ENCODE assay signal across 1 cellular context in the genomic region with DNA sequence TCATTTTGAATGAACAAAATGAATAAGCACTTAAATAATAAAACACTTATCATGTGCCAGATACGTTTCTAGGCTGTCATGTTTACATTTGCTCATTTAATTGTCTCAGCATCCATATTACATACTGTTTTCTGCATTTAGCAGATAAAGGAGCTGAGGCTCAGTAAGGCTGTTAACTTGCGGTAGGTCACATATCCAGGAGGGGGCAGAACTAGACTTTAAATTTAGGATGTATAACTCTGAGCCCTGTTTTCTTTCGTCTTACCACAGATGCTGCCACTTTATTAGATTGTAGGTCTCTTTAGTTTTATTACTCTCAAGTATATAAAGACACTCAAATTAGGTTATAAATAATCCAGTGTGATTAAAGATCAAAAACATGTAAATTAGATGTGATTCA.
TF ChIP-seq lines count a peak whose summit lies in the region.

No MANE protein-coding gene starts in this region.

TF ChIP-seq in K562, 482 proteins besides CTCF, POLR2A, EP300 and RAD21:
- TF ChIP-seq CBFA2T3 (IDR thresholded peaks at IDR 0.05) (peak; percentile 37), KDM4B (IDR thresholded peaks at IDR 0.05; ENCODE audit: borderline replicate concordance in 2 of 2, low read depth in 1 of 2) (no peak), TCF3 (CRISPR knock-in tag; IDR thresholded peaks at IDR 0.05) (peak; percentile 35; the same call in 1 of the 2 replicates), RBM14 (IDR thresholded peaks at IDR 0.05; ENCODE audit: borderline replicate concordance, insufficient read depth, low read depth, low read length) (no peak), SMC3 (conservative IDR thresholded peaks at IDR 0.05; ENCODE audit: insufficient read depth, low read depth, low read length) (peak; percentile 23; the same call in 1 of the 2 replicates), CBX1 (IDR thresholded peaks at IDR 0.05; ENCODE audit: low read depth) (no peak), ATF1 (CRISPR knock-in tag; IDR thresholded peaks at IDR 0.05) (no peak), ATF1 (tag; IDR thresholded peaks at IDR 0.05) (no peak), FOS (IDR thresholded peaks at IDR 0.05; ENCODE audit: extremely low read depth, insufficient read length) (no peak)
- TF ChIP-seq, protein P1, sequence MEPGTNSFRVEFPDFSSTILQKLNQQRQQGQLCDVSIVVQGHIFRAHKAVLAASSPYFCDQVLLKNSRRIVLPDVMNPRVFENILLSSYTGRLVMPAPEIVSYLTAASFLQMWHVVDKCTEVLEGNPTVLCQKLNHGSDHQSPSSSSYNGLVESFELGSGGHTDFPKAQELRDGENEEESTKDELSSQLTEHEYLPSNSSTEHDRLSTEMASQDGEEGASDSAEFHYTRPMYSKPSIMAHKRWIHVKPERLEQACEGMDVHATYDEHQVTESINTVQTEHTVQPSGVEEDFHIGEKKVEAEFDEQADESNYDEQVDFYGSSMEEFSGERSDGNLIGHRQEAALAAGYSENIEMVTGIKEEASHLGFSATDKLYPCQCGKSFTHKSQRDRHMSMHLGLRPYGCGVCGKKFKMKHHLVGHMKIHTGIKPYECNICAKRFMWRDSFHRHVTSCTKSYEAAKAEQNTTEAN (CRISPR knock-in tag; IDR thresholded peaks at IDR 0.05): no peak
- TF ChIP-seq, protein P2, sequence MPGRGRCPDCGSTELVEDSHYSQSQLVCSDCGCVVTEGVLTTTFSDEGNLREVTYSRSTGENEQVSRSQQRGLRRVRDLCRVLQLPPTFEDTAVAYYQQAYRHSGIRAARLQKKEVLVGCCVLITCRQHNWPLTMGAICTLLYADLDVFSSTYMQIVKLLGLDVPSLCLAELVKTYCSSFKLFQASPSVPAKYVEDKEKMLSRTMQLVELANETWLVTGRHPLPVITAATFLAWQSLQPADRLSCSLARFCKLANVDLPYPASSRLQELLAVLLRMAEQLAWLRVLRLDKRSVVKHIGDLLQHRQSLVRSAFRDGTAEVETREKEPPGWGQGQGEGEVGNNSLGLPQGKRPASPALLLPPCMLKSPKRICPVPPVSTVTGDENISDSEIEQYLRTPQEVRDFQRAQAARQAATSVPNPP (IDR thresholded peaks at IDR 0.05; ENCODE audit: borderline replicate concordance, insufficient read depth, insufficient read length): no peak
- TF ChIP-seq, protein P3, sequence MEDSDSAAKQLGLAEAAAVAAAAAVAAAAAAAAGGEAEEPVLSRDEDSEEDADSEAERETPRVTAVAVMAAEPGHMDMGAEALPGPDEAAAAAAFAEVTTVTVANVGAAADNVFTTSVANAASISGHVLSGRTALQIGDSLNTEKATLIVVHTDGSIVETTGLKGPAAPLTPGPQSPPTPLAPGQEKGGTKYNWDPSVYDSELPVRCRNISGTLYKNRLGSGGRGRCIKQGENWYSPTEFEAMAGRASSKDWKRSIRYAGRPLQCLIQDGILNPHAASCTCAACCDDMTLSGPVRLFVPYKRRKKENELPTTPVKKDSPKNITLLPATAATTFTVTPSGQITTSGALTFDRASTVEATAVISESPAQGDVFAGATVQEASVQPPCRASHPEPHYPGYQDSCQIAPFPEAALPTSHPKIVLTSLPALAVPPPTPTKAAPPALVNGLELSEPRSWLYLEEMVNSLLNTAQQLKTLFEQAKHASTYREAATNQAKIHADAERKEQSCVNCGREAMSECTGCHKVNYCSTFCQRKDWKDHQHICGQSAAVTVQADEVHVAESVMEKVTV (CRISPR knock-in tag; IDR thresholded peaks at IDR 0.05): 0 out of 2 replicates have a peak, but pooled peaks have one; percentile 36
